ENCODE assay signal across 20 cellular contexts in the genomic region with DNA sequence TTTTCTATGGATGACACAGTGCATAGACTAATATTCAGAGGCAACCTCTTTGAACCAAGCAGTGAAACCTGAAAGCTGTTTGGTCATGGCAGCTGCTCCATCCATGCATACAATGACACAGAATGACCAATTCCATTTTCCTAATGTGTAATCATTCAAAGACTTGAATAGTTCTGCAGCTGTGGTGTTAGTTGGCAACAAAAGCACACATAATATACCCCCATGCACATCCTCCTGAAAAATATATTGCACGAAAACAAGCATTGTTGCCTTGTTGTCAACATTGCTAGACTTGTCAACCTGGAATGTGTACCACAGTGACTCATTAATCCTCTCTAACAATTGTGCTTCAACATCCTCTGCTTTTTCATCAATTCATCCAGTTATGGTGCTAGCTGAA.
DNase-seq lines count a peak whose midpoint lies in the region; ATAC-seq, FAIRE-seq and TF ChIP-seq lines count a peak whose summit lies in the region.
"Had no signal": no experiment of that assay in that cellular context is flagged by ENCODE, and none has a peak within 500 bp of the region (broad histone marks: within the 10 kb centered on the region; RNA-seq: fewer than 3 reads in every experiment).

No MANE protein-coding gene starts in this region.

- no peak for TF ChIP-seq POLR2A in GM12891 (IDR thresholded peaks at IDR 0.05; ENCODE audit: low read depth, low read length)
- TF ChIP-seq POLR2A in gastrocnemius medialis (IDR thresholded peaks at IDR 0.05): no peak

- no peak overlapping the region for H2AFZ ChIP-seq in MM.1S (ENCODE audit: low read length)

- H3K4me3 ChIP-seq in gastrocnemius medialis (no peak overlapping the region), MM.1S (ENCODE audit: low read length) (no peak overlapping the region)
- H3K4me3 ChIP-seq: K562, tibial artery had no signal

- H3K27ac Mint-ChIP-seq in T-helper 2 cell treated with Interferon-gamma antibody and Interleukin-4, amounts not matched to agents 5 μg/mL and 100 μg/mL, for 36 hours: no peak overlapping the region

- peak; percentile 84 for FAIRE-seq in GM12891 (lab: Jason Lieb, UNC)
- FAIRE-seq: A204.1, K562 had no signal

- H3K36me3 Mint-ChIP-seq in T-helper 2 cell treated with Interferon-gamma antibody and Interleukin-4, amounts not matched to agents 5 μg/mL and 100 μg/mL, for 36 hours (ENCODE audit: low read depth): no peaks in the 10 kb centered on the region

- no peaks in the 10 kb centered on the region for H3F3A ChIP-seq in MM.1S (ENCODE audit: insufficient read depth, low read length)

- no peak overlapping the region for H3K4me2 ChIP-seq in MM.1S (ENCODE audit: low read depth, low read length)

- ATAC-seq in GM19455 (IDR thresholded peaks at IDR 0.05; ENCODE audit: unreplicated experiment) (peak; percentile 61), HG02885 (IDR thresholded peaks at IDR 0.05; ENCODE audit: poor library complexity, unreplicated experiment) (peak; percentile 87), HG03558 (IDR thresholded peaks at IDR 0.05; ENCODE audit: extremely low read depth, unreplicated experiment) (peak; percentile 87), gastrocnemius medialis (no peak)
- ATAC-seq: K562 had no signal

- H3K27ac ChIP-seq in gastrocnemius medialis: no peak overlapping the region
- H3K27ac ChIP-seq in MM.1S (ENCODE audit: low read length): no peak overlapping the region
- H3K27ac ChIP-seq: tibial artery had no signal

- H4K20me1 ChIP-seq in MM.1S (ENCODE audit: insufficient read depth, low read length): no peaks in the 10 kb centered on the region

- no peak overlapping the region for H3K9ac ChIP-seq in MM.1S (ENCODE audit: low read length)

- no peaks in the 10 kb centered on the region for H3K4me1 Mint-ChIP-seq in T-helper 2 cell treated with Interferon-gamma antibody and Interleukin-4, amounts not matched to agents 5 μg/mL and 100 μg/mL, for 36 hours (ENCODE audit: low read depth)

- H3K27me3 ChIP-seq in gastrocnemius medialis (peaks cover 0 to 4% (median 0%) of the 10 kb centered on the region in 3 donors), MM.1S (replicated peaks; ENCODE audit: insufficient read depth, low read length) (no peaks in the 10 kb centered on the region)
- H3K27me3 ChIP-seq: tibial artery had no signal

- DNase-seq in GM12891 (ENCODE audit: insufficient read length, low spot score): no peak
- no peak for DNase-seq in gastrocnemius medialis
- no peak for DNase-seq in MV-4-11 (lab: John Stamatoyannopoulos, UW)
- DNase-seq in T-helper 2 cell treated with Interferon-gamma antibody and Interleukin-4, amounts not matched to agents 5 μg/mL and 100 μg/mL, for 36 hours (ENCODE audit: low spot score): no peak
- no peak for DNase-seq in MM.1S
- DNase-seq: activated CD8-positive, alpha-beta memory T cell treated with anti-CD3 and anti-CD28 coated beads for 24 hours; activated gamma-delta T cell treated with Interleukin-2 at 50 U/mL for 16 hours; COR-L47; glutamatergic neuron; NCI-H1436 treated with DMSO at 0.1 percent for 48 hours; NCI-H526; posterior cingulate gyrus; RPMI8226; T-helper 9 cell; tibial artery had no signal

- no peaks in the 10 kb centered on the region for H3K9me2 ChIP-seq in MM.1S (replicated peaks; ENCODE audit: insufficient read depth, low read length)

- no peak overlapping the region for H3K4me3 Mint-ChIP-seq in T-helper 2 cell treated with Interferon-gamma antibody and Interleukin-4, amounts not matched to agents 5 μg/mL and 100 μg/mL, for 36 hours

- intact Hi-C loops in gastrocnemius medialis (cut with DNase I; ENCODE audit: low total_unique reads): no loop called here

- H3K4me1 ChIP-seq in gastrocnemius medialis: no peaks in the 10 kb centered on the region
- no peaks in the 10 kb centered on the region for H3K4me1 ChIP-seq in MM.1S (ENCODE audit: low read length)
- H3K4me1 ChIP-seq: tibial artery had no signal

- H3K9me3 ChIP-seq in gastrocnemius medialis (no peaks in the 10 kb centered on the region), MM.1S (replicated peaks; ENCODE audit: insufficient read depth, low read length) (no peaks in the 10 kb centered on the region)
- H3K9me3 ChIP-seq: tibial artery had no signal

- H3K79me2 ChIP-seq in MM.1S (ENCODE audit: low read length): no peaks in the 10 kb centered on the region

- in situ Hi-C loops in gastrocnemius medialis (cut with MboI; ENCODE audit: low sequenced_read_pairs in 4 of 4): no loop called here

- H3K27me3 Mint-ChIP-seq in T-helper 2 cell treated with Interferon-gamma antibody and Interleukin-4, amounts not matched to agents 5 μg/mL and 100 μg/mL, for 36 hours (ENCODE audit: low read depth): no peaks in the 10 kb centered on the region

- no peaks in the 10 kb centered on the region for H3K36me3 ChIP-seq in gastrocnemius medialis
- H3K36me3 ChIP-seq in MM.1S (replicated peaks; ENCODE audit: insufficient read depth, low read length): no peaks in the 10 kb centered on the region
- H3K36me3 ChIP-seq: tibial artery had no signal

- no peak for TF ChIP-seq CTCF in gastrocnemius medialis (IDR thresholded peaks at IDR 0.05 in 4 of 5, conservative IDR thresholded peaks at IDR 0.05 in 1 of 5)
- TF ChIP-seq CTCF in MM.1S (IDR thresholded peaks at IDR 0.05; ENCODE audit: low read length): no peak

- H3K9me3 Mint-ChIP-seq in T-helper 2 cell treated with Interferon-gamma antibody and Interleukin-4, amounts not matched to agents 5 μg/mL and 100 μg/mL, for 36 hours: no peaks in the 10 kb centered on the region

TF ChIP-seq in GM12891, 5 proteins besides CTCF, POLR2A, EP300 and RAD21:
- no peak for TF ChIP-seq TAF1 (IDR thresholded peaks at IDR 0.05; ENCODE audit: low read depth, low read length)
- no peak for TF ChIP-seq POU2F2 (IDR thresholded peaks at IDR 0.05; ENCODE audit: low read depth, low read length)
- no peak for TF ChIP-seq SPI1 (IDR thresholded peaks at IDR 0.05; ENCODE audit: low read depth, low read length)
- peak; percentile 66 for TF ChIP-seq PAX5 (IDR thresholded peaks at IDR 0.05; ENCODE audit: insufficient read depth, low read length, severe bottlenecking)

Comparison
In these comparisons a context has a peak if more than half of its experiments do, and no peak if none do; other contexts are left out.
1. ATAC-seq: peak in GM19455 (single experiment), HG02885 (single experiment) and HG03558 (single experiment); none in gastrocnemius medialis (0 of 2).